Comparison of ENCODE assay signal across 1 cellular context in genomic region chr4:103095080-103095479, GRCh38.
TF ChIP-seq lines count a peak whose summit lies in the region.

No MANE protein-coding gene starts in this region.

TF ChIP-seq in HepG2, 621 proteins besides CTCF, POLR2A, EP300 and RAD21 (continued from another document and continues in another):
- no peak for TF ChIP-seq ZNF704 (CRISPR knock-in tag; IDR thresholded peaks at IDR 0.05; ENCODE audit: borderline replicate concordance)
- TF ChIP-seq ZNF30 (CRISPR knock-in tag; IDR thresholded peaks at IDR 0.05) = no peak
- no peak for TF ChIP-seq MED13 (CRISPR knock-in tag; IDR thresholded peaks at IDR 0.05)
- TF ChIP-seq MBNL3 (CRISPR knock-in tag; conservative IDR thresholded peaks at IDR 0.05) = no peak
- TF ChIP-seq PCBP2 (optimal IDR thresholded peaks at IDR 0.05; ENCODE audit: low read depth, low read length, poor library complexity, severe bottlenecking) = no peak
- TF ChIP-seq ZNF382 (CRISPR knock-in tag; IDR thresholded peaks at IDR 0.05; ENCODE audit: borderline replicate concordance) = no peak
- TF ChIP-seq POLR2G (IDR thresholded peaks at IDR 0.05; ENCODE audit: low read depth, low read length) = no peak
- TF ChIP-seq CEBPB (IDR thresholded peaks at IDR 0.05; ENCODE audit: borderline replicate concordance, low read depth, low read length) = no peak
- TF ChIP-seq HNRNPL (IDR thresholded peaks at IDR 0.05; ENCODE audit: low read depth, low read length) = no peak
- TF ChIP-seq TOPORS (CRISPR knock-in tag; IDR thresholded peaks at IDR 0.05) = no peak
- TF ChIP-seq ZKSCAN5 (CRISPR knock-in tag; IDR thresholded peaks at IDR 0.05) = no peak
- TF ChIP-seq MTF2 (CRISPR knock-in tag; IDR thresholded peaks at IDR 0.05; ENCODE audit: borderline replicate concordance) = no peak
- TF ChIP-seq ZNF230 (CRISPR knock-in tag; IDR thresholded peaks at IDR 0.05) = no peak
- peak; percentile 87 for TF ChIP-seq SOX5 (CRISPR knock-in tag; IDR thresholded peaks at IDR 0.05; ENCODE audit: borderline replicate concordance)
- TF ChIP-seq AKAP8 (CRISPR knock-in tag; IDR thresholded peaks at IDR 0.05) = no peak
- no peak for TF ChIP-seq ZBTB7A (CRISPR knock-in tag; IDR thresholded peaks at IDR 0.05)
- TF ChIP-seq SIX4 (CRISPR knock-in tag; IDR thresholded peaks at IDR 0.05) = no peak
- no peak for TF ChIP-seq TGIF2 (CRISPR knock-in tag; IDR thresholded peaks at IDR 0.05)
- no peak for TF ChIP-seq ZNF484 (CRISPR knock-in tag; IDR thresholded peaks at IDR 0.05; ENCODE audit: borderline replicate concordance, low read depth)
- TF ChIP-seq FUBP1 (CRISPR knock-in tag; IDR thresholded peaks at IDR 0.05; ENCODE audit: borderline replicate concordance) = no peak
- no peak for TF ChIP-seq HOXA5 (CRISPR knock-in tag; IDR thresholded peaks at IDR 0.05)
- no peak for TF ChIP-seq TAF15 (IDR thresholded peaks at IDR 0.05; ENCODE audit: low read depth, low read length, poor library complexity, severe bottlenecking)
- TF ChIP-seq HINFP (CRISPR knock-in tag; IDR thresholded peaks at IDR 0.05; ENCODE audit: low read depth) = no peak
- TF ChIP-seq ZKSCAN1 (IDR thresholded peaks at IDR 0.05; ENCODE audit: low read length) = no peak
- no peak for TF ChIP-seq CENPBD1 (CRISPR knock-in tag; IDR thresholded peaks at IDR 0.05; ENCODE audit: borderline replicate concordance, low read depth)
- no peak for TF ChIP-seq ARID2 (CRISPR knock-in tag; IDR thresholded peaks at IDR 0.05; ENCODE audit: borderline replicate concordance)
- TF ChIP-seq ZNF576 (CRISPR knock-in tag; IDR thresholded peaks at IDR 0.05) = no peak
- no peak for TF ChIP-seq SUZ12 (IDR thresholded peaks at IDR 0.05; ENCODE audit: low read depth, low read length)
- no peak for TF ChIP-seq FOXO1 (CRISPR knock-in tag; IDR thresholded peaks at IDR 0.05)
- peak; percentile 53 for TF ChIP-seq HNF4A (CRISPR knock-in tag; IDR thresholded peaks at IDR 0.05)
- no peak for TF ChIP-seq FOXP1 (IDR thresholded peaks at IDR 0.05)
- TF ChIP-seq FOXP1 (CRISPR knock-in tag; IDR thresholded peaks at IDR 0.05) = peak; percentile 55
- no peak for TF ChIP-seq TRIM22 (IDR thresholded peaks at IDR 0.05)
- TF ChIP-seq ZNF180 (CRISPR knock-in tag; IDR thresholded peaks at IDR 0.05; ENCODE audit: borderline replicate concordance, low read depth) = no peak
- TF ChIP-seq MAX (IDR thresholded peaks at IDR 0.05) = no peak
- TF ChIP-seq SOX13 (IDR thresholded peaks at IDR 0.05) = peak; percentile 39; the same call in 1 of the 2 replicates
- TF ChIP-seq SOX13 (CRISPR knock-in tag; conservative IDR thresholded peaks at IDR 0.05 in 1 of 2, IDR thresholded peaks at IDR 0.05 in 1 of 2) = peak in 1 of 2 experiments; percentile 90; a peak in 2 of 4 replicates
- TF ChIP-seq ZFP36 (IDR thresholded peaks at IDR 0.05; ENCODE audit: borderline replicate concordance, low read depth, low read length, partially characterized antibody) = no peak
- no peak for TF ChIP-seq SAP130 (CRISPR knock-in tag; IDR thresholded peaks at IDR 0.05; ENCODE audit: low read depth)
- no peak for TF ChIP-seq HOXA7 (CRISPR knock-in tag; IDR thresholded peaks at IDR 0.05)
- TF ChIP-seq ZNF839 (CRISPR knock-in tag; IDR thresholded peaks at IDR 0.05; ENCODE audit: borderline replicate concordance) = no peak
- TF ChIP-seq EED (CRISPR knock-in tag; IDR thresholded peaks at IDR 0.05) = no peak
- no peak for TF ChIP-seq HMGXB4 (CRISPR knock-in tag; IDR thresholded peaks at IDR 0.05; ENCODE audit: borderline replicate concordance in 1 of 2, low read depth in 1 of 2)
- no peak for TF ChIP-seq AHR (CRISPR knock-in tag; IDR thresholded peaks at IDR 0.05)
- TF ChIP-seq FOXK2 (IDR thresholded peaks at IDR 0.05) = peak; percentile 26; the same call in 1 of the 2 replicates
- TF ChIP-seq ZNF563 (CRISPR knock-in tag; IDR thresholded peaks at IDR 0.05) = no peak
- TF ChIP-seq ZNF646 (CRISPR knock-in tag; IDR thresholded peaks at IDR 0.05) = no peak
- TF ChIP-seq TBX3 (IDR thresholded peaks at IDR 0.05; ENCODE audit: borderline replicate concordance) = peak; percentile 73; the same call in 1 of the 2 replicates
- TF ChIP-seq PLRG1 (conservative IDR thresholded peaks at IDR 0.05) = no peak
- TF ChIP-seq ZSCAN31 (CRISPR knock-in tag; IDR thresholded peaks at IDR 0.05; ENCODE audit: low read depth) = no peak
- no peak for TF ChIP-seq SMARCE1 (IDR thresholded peaks at IDR 0.05; ENCODE audit: borderline replicate concordance)
- TF ChIP-seq CERS6 (CRISPR knock-in tag; IDR thresholded peaks at IDR 0.05) = no peak
- peak; percentile 50 for TF ChIP-seq FOXA3 (CRISPR knock-in tag; IDR thresholded peaks at IDR 0.05)
- TF ChIP-seq KAT8 (CRISPR knock-in tag; IDR thresholded peaks at IDR 0.05) = no peak
- TF ChIP-seq ZBTB37 (CRISPR knock-in tag; IDR thresholded peaks at IDR 0.05) = no peak
- TF ChIP-seq ZNF564 (CRISPR knock-in tag; IDR thresholded peaks at IDR 0.05) = no peak
